27 cellular contexts compared by ENCODE assay signal in genomic region chr11:30549565-30549964, GRCh38. TPM values are rescaled to one million over a fixed set of nuclear protein-coding genes. Genes with fewer than 3 reads are reported as not detected.
A peak's percentile ranks its signal among the peaks of the same experiment; 100 is the strongest.
DNase-seq lines count a peak whose midpoint lies in the region; ATAC-seq and TF ChIP-seq lines count a peak whose summit lies in the region.
"Had no signal": no experiment of that assay in that cellular context is flagged by ENCODE, and none has a peak within 500 bp of the region (broad histone marks: within the 10 kb centered on the region; RNA-seq: fewer than 3 reads in every experiment).

No MANE protein-coding gene starts in this region.

- no peaks in the 10 kb centered on the region for H3K4me1 ChIP-seq in right atrium auricular region
- H3K4me1 ChIP-seq in endocrine pancreas (ENCODE audit: control insufficient read depth, insufficient read depth, low read length), result peaks cover 6% of the 10 kb centered on the region
- peaks cover 11 to 54% of the 10 kb centered on the region in 2 donors for H3K4me1 ChIP-seq in thoracic aorta (ENCODE audit: control insufficient read depth in 1 of 2, low read depth in 2 of 2)
- H3K4me1 ChIP-seq in colonic mucosa, result no peaks in the 10 kb centered on the region
- H3K4me1 ChIP-seq: A549; BLaER1 treated with 17β-estradiol and CSF1 and Interleukin-3, amounts not matched to agents 10 nM and 100 nM had no signal

- intact Hi-C loops in left ventricle myocardium superior (cut with micrococcal nuclease) (no loop called here), colonic mucosa (cut with DNase I) (no loop called here)

- DNase-seq in left ventricle myocardium superior (no peak), right atrium auricular region (ENCODE audit: low spot score) (no peak), thoracic aorta (ENCODE audit: low spot score) (no peak), colonic mucosa (no peak)
- no peak for DNase-seq in activated CD8-positive, alpha-beta memory T cell treated with anti-CD3 and anti-CD28 coated beads for 24 hours
- DNase-seq: AML-193; CD4-positive, alpha-beta T cell; H7; KBM-7; MV-4-11; NCI-H1105 treated with DMSO at 0.1 percent for 48 hours; NCI-H146; NCI-H1930; NCI-H2107; NCI-H524; NCI-H748 treated with DMSO at 0.1 percent for 48 hours; NK-92 treated with Interleukin-12 subunit alpha and Interleukin-12 subunit beta, amount 100 ng/mL, for 24 hours; PC-3 had no signal

- H3K27me3 ChIP-seq in right atrium auricular region (no peaks in the 10 kb centered on the region), endocrine pancreas (ENCODE audit: control insufficient read depth, insufficient read depth, low read length) (no peaks in the 10 kb centered on the region), thoracic aorta (replicated peaks; ENCODE audit: insufficient read depth) (no peaks in the 10 kb centered on the region), colonic mucosa (no peaks in the 10 kb centered on the region)
- H3K27me3 ChIP-seq: BLaER1 treated with 17β-estradiol and CSF1 and Interleukin-3, amounts not matched to agents 10 nM and 100 nM; SJSA1 had no signal

- TF ChIP-seq CTCF in right atrium auricular region (IDR thresholded peaks at IDR 0.05), result no peak
- TF ChIP-seq CTCF in thoracic aorta (IDR thresholded peaks at IDR 0.05), result no peak
- TF ChIP-seq CTCF in colonic mucosa (IDR thresholded peaks at IDR 0.05), result no peak

- ATAC-seq in left ventricle myocardium superior (peak; percentile 62), thoracic aorta (ENCODE audit: insufficient number of reproducible peaks, low FRiP score, low read depth) (no peak), GM18498 (IDR thresholded peaks at IDR 0.05; ENCODE audit: unreplicated experiment) (no peak)
- ATAC-seq: A549, GM12878, PC-3, Right ventricle myocardium inferior had no signal

- H3K9me3 ChIP-seq in right atrium auricular region (no peaks in the 10 kb centered on the region), endocrine pancreas (ENCODE audit: control insufficient read depth, low read length) (no peaks in the 10 kb centered on the region), thoracic aorta (no peaks in the 10 kb centered on the region), colonic mucosa (no peaks in the 10 kb centered on the region)
- H3K9me3 ChIP-seq: A549; BLaER1 treated with 17β-estradiol and CSF1 and Interleukin-3, amounts not matched to agents 10 nM and 100 nM; SJSA1 had no signal

- H3K36me3 ChIP-seq in right atrium auricular region (no peaks in the 10 kb centered on the region), endocrine pancreas (ENCODE audit: control insufficient read depth, insufficient read depth, low read length) (no peaks in the 10 kb centered on the region), thoracic aorta (no peaks in the 10 kb centered on the region), colonic mucosa (no peaks in the 10 kb centered on the region)
- H3K36me3 ChIP-seq: BLaER1 treated with 17β-estradiol and CSF1 and Interleukin-3, amounts not matched to agents 10 nM and 100 nM; SJSA1 had no signal

- H3K4me3 ChIP-seq in right atrium auricular region, result no peak overlapping the region
- H3K4me3 ChIP-seq in endocrine pancreas (ENCODE audit: control insufficient read depth, insufficient read depth, low read length), result peak overlapping the region; percentile 41
- H3K4me3 ChIP-seq in thoracic aorta, result peak overlapping the region; percentile 58
- no peak overlapping the region for H3K4me3 ChIP-seq in colonic mucosa
- H3K4me3 ChIP-seq: A549; BLaER1 treated with 17β-estradiol and CSF1 and Interleukin-3, amounts not matched to agents 10 nM and 100 nM; GM12878; SJSA1 had no signal

- H3K9ac ChIP-seq in endocrine pancreas (ENCODE audit: control insufficient read depth, insufficient read depth, low read length) (no peak overlapping the region), colonic mucosa (ENCODE audit: low read depth in 2 of 2, low read length in 2 of 2) (no peak overlapping the region)
- H3K9ac ChIP-seq: BLaER1 treated with 17β-estradiol and CSF1 and Interleukin-3, amounts not matched to agents 10 nM and 100 nM had no signal

- H3K27ac ChIP-seq in right atrium auricular region, result no peak overlapping the region
- peak overlapping the region; percentile 7 to 46 for H3K27ac ChIP-seq in thoracic aorta
- no peak overlapping the region for H3K27ac ChIP-seq in colonic mucosa
- H3K27ac ChIP-seq: A549; BLaER1 treated with 17β-estradiol and CSF1 and Interleukin-3, amounts not matched to agents 10 nM and 100 nM; SJSA1 had no signal

RNA-seq across cellular contexts. Expression of gene MPPED2, which starts 36.6 kb away (rescaled TPM):
- 12.3 TPM for total RNA-seq in left ventricle myocardium superior
- total RNA-seq in right atrium auricular region, result 1 to 10 TPM; 1.1 to 1.6 TPM
- total RNA-seq in thoracic aorta, result 10 to 100 TPM; 16.0 to 18.8 TPM
- 1 to 10 TPM in 1 of 2 donors, under 1 TPM in 1; 0.57 to 1.8 TPM for total RNA-seq in colonic mucosa
- total RNA-seq: GM12878, MCF 10A, PC-3, RPMI7951, SJSA1 had no signal

Comparison
In these comparisons a context has a peak if more than half of its experiments do, and no peak if none do; other contexts are left out.
1. H3K27ac ChIP-seq: peak in thoracic aorta (2 of 2); none in right atrium auricular region (0 of 2) and colonic mucosa (single experiment).
2. H3K4me3 ChIP-seq: peak in endocrine pancreas (single experiment) and thoracic aorta (single experiment); none in right atrium auricular region (0 of 2) and colonic mucosa (single experiment).